In genomic region chr12:79689477-79690155, GRCh38 we compare ENCODE assay signal across 9 cellular contexts. TPM values are rescaled to one million over a fixed set of nuclear protein-coding genes. Genes with fewer than 3 reads are reported as not detected.
DNase-seq lines count a peak whose midpoint lies in the region; ATAC-seq and TF ChIP-seq lines count a peak whose summit lies in the region.
"Had no signal": no experiment of that assay in that cellular context is flagged by ENCODE, and none has a peak within 500 bp of the region (broad histone marks: within the 10 kb centered on the region; RNA-seq: fewer than 3 reads in every experiment).

No MANE protein-coding gene starts in this region.

- H3K27me3 Mint-ChIP-seq in nephron progenitor cell (ENCODE audit: low read depth, poor library complexity), result peaks cover 17% of the 10 kb centered on the region

- peak overlapping the region; percentile 69 for H3K4me3 ChIP-seq in Jurkat, Clone E6-1 (ENCODE audit: low read length)
- peak overlapping the region; percentile 81 to 94 for H3K4me3 ChIP-seq in foreskin fibroblast (ENCODE audit: low read depth in 1 of 2, low read length in 2 of 2)
- H3K4me3 ChIP-seq: K562 had no signal

- peak; percentile 2 for DNase-seq in activated naive CD4-positive, alpha-beta T cell treated with Interleukin-2 at 50 U/mL for 16 hours
- no peak for DNase-seq in activated naive CD4-positive, alpha-beta T cell (lab: John Stamatoyannopoulos, UW)
- DNase-seq in Jurkat, Clone E6-1 (ENCODE audit: low read depth, low spot score), result no peak
- peak; percentile 65 for DNase-seq in activated CD8-positive, alpha-beta memory T cell treated with anti-CD3 and anti-CD28 coated beads for 24 hours
- DNase-seq in foreskin fibroblast (peak in 1 of 2 donors; percentile 54), nephron progenitor cell (peak; percentile 66), SIG-M5 (lab: John Stamatoyannopoulos, UW) (no peak)

- H3K36me3 Mint-ChIP-seq in nephron progenitor cell (ENCODE audit: low read depth), result no peaks in the 10 kb centered on the region

- ATAC-seq in GM21786 (IDR thresholded peaks at IDR 0.05; ENCODE audit: unreplicated experiment), result peak; percentile 18
- ATAC-seq: K562 had no signal

- H3K4me1 Mint-ChIP-seq in nephron progenitor cell, result peaks cover 54% of the 10 kb centered on the region

- TF ChIP-seq CTCF in foreskin fibroblast (IDR thresholded peaks at IDR 0.05; ENCODE audit: low read depth, low read length) (no peak), nephron progenitor cell (IDR thresholded peaks at IDR 0.05) (no peak)

- H3K9me3 Mint-ChIP-seq in nephron progenitor cell, result no peaks in the 10 kb centered on the region

- H3K27ac Mint-ChIP-seq in nephron progenitor cell, result peak overlapping the region; percentile 92

- peak overlapping the region; percentile 89 for H3K4me3 Mint-ChIP-seq in nephron progenitor cell

RNA-seq across cellular contexts. Expression of gene PAWR, which starts 1.1 kb away (rescaled TPM):
- 25.0 TPM for polyA plus RNA-seq in Jurkat, Clone E6-1 (2012; ENCODE audit: insufficient read depth, insufficient read length)
- polyA plus RNA-seq: K562 had no signal

Comparison
In these comparisons a context has a peak if more than half of its experiments do, and no peak if none do; other contexts are left out.
1. DNase-seq: peak in activated naive CD4-positive, alpha-beta T cell treated with Interleukin-2 at 50 U/mL for 16 hours (single experiment), activated CD8-positive, alpha-beta memory T cell treated with anti-CD3 and anti-CD28 coated beads for 24 hours (single experiment) and nephron progenitor cell (single experiment); none in activated naive CD4-positive, alpha-beta T cell (0 of 4), Jurkat, Clone E6-1 (single experiment) and SIG-M5 (single experiment).